Comparison of ENCODE assay signal across 28 cellular contexts in genomic region chr1:72564749-72565148, GRCh38.
"Had no signal": no experiment of that assay in that cellular context is flagged by ENCODE, and none has a peak within 500 bp of the region (broad histone marks: within the 10 kb centered on the region; RNA-seq: fewer than 3 reads in every experiment).

No MANE protein-coding gene starts in this region.

- H3K27me3 ChIP-seq: ascending aorta, breast epithelium, cardiac muscle cell, colonic mucosa, esophagus squamous epithelium had no signal

- H3K4me1 ChIP-seq: ascending aorta, breast epithelium, colonic mucosa, esophagus squamous epithelium had no signal

- H3K27ac Mint-ChIP-seq: activated CD4-positive, alpha-beta memory T cell treated with anti-CD3 and anti-CD28 coated beads for 36 hours; activated CD4-positive, alpha-beta T cell treated with anti-CD3 and anti-CD28 coated beads for 36 hours; activated CD4-positive, alpha-beta T cell treated with anti-CD3 and anti-CD28 coated beads, Interleukin-2, amount 10 ng/mL, durations not matched to agents 24 days and 14 days; activated CD8-positive, alpha-beta memory T cell treated with anti-CD3 and anti-CD28 coated beads, Interleukin-2, amount 10 ng/mL, durations not matched to agents 7 days and 5 days; activated CD8-positive, alpha-beta T cell treated with anti-CD3 and anti-CD28 coated beads, Interleukin-2, amount 10 ng/mL, durations not matched to agents 7 days and 5 days; activated naive CD4-positive, alpha-beta T cell treated with anti-CD3 and anti-CD28 coated beads for 36 hours; activated naive CD4-positive, alpha-beta T cell treated with anti-CD3 and anti-CD28 coated beads, Interleukin-2, amount 50 U/mL, for 72 hours; activated naive CD8-positive, alpha-beta T cell treated with anti-CD3 and anti-CD28 coated beads, Interleukin-2, amount 10 ng/mL, durations not matched to agents 7 days and 5 days; activated T-helper 1 cell treated with anti-CD3 and anti-CD28 coated beads, Interleukin-12 subunit alpha, Interleukin-12 subunit beta, Interleukin-2, Interleukin-4 antibody, amounts not matched to agents 30 ng/mL and 10 ng/mL and 1 ng/mL, durations not matched to agents 14 hours and 24 hours and 36 hours; activated T-helper 2 cell treated with anti-CD3 and anti-CD28 coated beads, Interferon-gamma antibody, Interleukin-2, Interleukin-4, amounts not matched to agents 10 μg/mL and 5 μg/mL and 100 μg/mL, durations not matched to agents 14 hours and 24 hours and 36 hours; brain had no signal

- H3K9me3 Mint-ChIP-seq: activated CD4-positive, alpha-beta memory T cell treated with anti-CD3 and anti-CD28 coated beads for 36 hours; activated CD4-positive, alpha-beta T cell treated with anti-CD3 and anti-CD28 coated beads, Interleukin-2, amount 10 ng/mL, durations not matched to agents 24 days and 14 days; activated naive CD4-positive, alpha-beta T cell treated with anti-CD3 and anti-CD28 coated beads for 36 hours; activated naive CD8-positive, alpha-beta T cell treated with anti-CD3 and anti-CD28 coated beads, Interleukin-2, amount 10 ng/mL, durations not matched to agents 7 days and 5 days; activated T-helper 1 cell treated with anti-CD3 and anti-CD28 coated beads, Interleukin-12 subunit alpha, Interleukin-12 subunit beta, Interleukin-2, Interleukin-4 antibody, amounts not matched to agents 30 ng/mL and 10 ng/mL and 1 ng/mL, durations not matched to agents 14 hours and 24 hours and 36 hours; activated T-helper 2 cell treated with anti-CD3 and anti-CD28 coated beads, Interferon-gamma antibody, Interleukin-2, Interleukin-4, amounts not matched to agents 10 μg/mL and 5 μg/mL and 100 μg/mL, durations not matched to agents 14 hours and 24 hours and 36 hours; brain had no signal

- H3K36me3 Mint-ChIP-seq: activated CD4-positive, alpha-beta memory T cell treated with anti-CD3 and anti-CD28 coated beads for 36 hours; activated CD8-positive, alpha-beta memory T cell treated with anti-CD3 and anti-CD28 coated beads, Interleukin-2, amount 10 ng/mL, durations not matched to agents 7 days and 5 days; activated naive CD4-positive, alpha-beta T cell treated with anti-CD3 and anti-CD28 coated beads, Interleukin-2, amount 50 U/mL, for 72 hours; activated naive CD8-positive, alpha-beta T cell treated with anti-CD3 and anti-CD28 coated beads, Interleukin-2, amount 10 ng/mL, durations not matched to agents 7 days and 5 days; brain had no signal

- ATAC-seq: activated CD4-positive, alpha-beta T cell treated with anti-CD3 and anti-CD28 coated beads for 36 hours; activated CD8-positive, alpha-beta memory T cell treated with anti-CD3 and anti-CD28 coated beads, Interleukin-2, amount 10 ng/mL, durations not matched to agents 7 days and 5 days; activated CD8-positive, alpha-beta T cell treated with anti-CD3 and anti-CD28 coated beads, Interleukin-2, amount 10 ng/mL, durations not matched to agents 7 days and 5 days; activated naive CD4-positive, alpha-beta T cell treated with anti-CD3 and anti-CD28 coated beads, Interleukin-2, amount 50 U/mL, for 72 hours had no signal

- H3K27ac ChIP-seq: ascending aorta, breast epithelium, cardiac muscle cell, colonic mucosa, epithelial cell of prostate, esophagus squamous epithelium had no signal

- H3K4me3 Mint-ChIP-seq: activated CD4-positive, alpha-beta memory T cell treated with anti-CD3 and anti-CD28 coated beads for 36 hours; activated CD4-positive, alpha-beta T cell treated with anti-CD3 and anti-CD28 coated beads for 36 hours; activated CD4-positive, alpha-beta T cell treated with anti-CD3 and anti-CD28 coated beads, Interleukin-2, amount 10 ng/mL, durations not matched to agents 24 days and 14 days; activated CD8-positive, alpha-beta memory T cell treated with anti-CD3 and anti-CD28 coated beads, Interleukin-2, amount 10 ng/mL, durations not matched to agents 7 days and 5 days; activated CD8-positive, alpha-beta T cell treated with anti-CD3 and anti-CD28 coated beads, Interleukin-2, amount 10 ng/mL, durations not matched to agents 7 days and 5 days; activated naive CD4-positive, alpha-beta T cell treated with anti-CD3 and anti-CD28 coated beads for 36 hours; activated naive CD8-positive, alpha-beta T cell treated with anti-CD3 and anti-CD28 coated beads, Interleukin-2, amount 10 ng/mL, durations not matched to agents 7 days and 5 days; activated T-helper 1 cell treated with anti-CD3 and anti-CD28 coated beads, Interleukin-12 subunit alpha, Interleukin-12 subunit beta, Interleukin-2, Interleukin-4 antibody, amounts not matched to agents 30 ng/mL and 10 ng/mL and 1 ng/mL, durations not matched to agents 14 hours and 24 hours and 36 hours; brain had no signal

- H3K9me3 ChIP-seq: ascending aorta, breast epithelium, colonic mucosa, esophagus squamous epithelium had no signal

- H3K4me3 ChIP-seq: ascending aorta, breast epithelium, cardiac muscle cell, colonic mucosa, esophagus squamous epithelium had no signal

- H3K4me1 Mint-ChIP-seq: activated CD4-positive, alpha-beta T cell treated with anti-CD3 and anti-CD28 coated beads for 36 hours; activated CD4-positive, alpha-beta T cell treated with anti-CD3 and anti-CD28 coated beads, Interleukin-2, amount 10 ng/mL, durations not matched to agents 24 days and 14 days; activated CD8-positive, alpha-beta memory T cell treated with anti-CD3 and anti-CD28 coated beads, Interleukin-2, amount 10 ng/mL, durations not matched to agents 7 days and 5 days; activated naive CD8-positive, alpha-beta T cell treated with anti-CD3 and anti-CD28 coated beads, Interleukin-2, amount 10 ng/mL, durations not matched to agents 7 days and 5 days had no signal

- H3K27me3 Mint-ChIP-seq: activated CD4-positive, alpha-beta memory T cell treated with anti-CD3 and anti-CD28 coated beads for 36 hours; activated CD4-positive, alpha-beta T cell treated with anti-CD3 and anti-CD28 coated beads for 36 hours; activated CD4-positive, alpha-beta T cell treated with anti-CD3 and anti-CD28 coated beads, Interleukin-2, amount 10 ng/mL, durations not matched to agents 24 days and 14 days; activated CD8-positive, alpha-beta memory T cell treated with anti-CD3 and anti-CD28 coated beads, Interleukin-2, amount 10 ng/mL, durations not matched to agents 7 days and 5 days; activated naive CD8-positive, alpha-beta T cell treated with anti-CD3 and anti-CD28 coated beads, Interleukin-2, amount 10 ng/mL, durations not matched to agents 7 days and 5 days; brain had no signal

- H3K36me3 ChIP-seq: ascending aorta, breast epithelium, cardiac muscle cell, colonic mucosa, esophagus squamous epithelium had no signal

- DNase-seq: activated CD4-positive, alpha-beta memory T cell treated with anti-CD3 and anti-CD28 coated beads for 36 hours; activated CD4-positive, alpha-beta T cell treated with anti-CD3 and anti-CD28 coated beads for 36 hours; activated CD4-positive, alpha-beta T cell treated with anti-CD3 and anti-CD28 coated beads, Interleukin-2, amount 10 ng/mL, durations not matched to agents 24 days and 14 days; activated CD4-positive, CD25-positive, alpha-beta regulatory T cell; activated CD4-positive, CD25-positive, alpha-beta regulatory T cell treated with anti-CD3 and anti-CD28 coated beads, Interleukin-2, amount 50 U/mL, for 72 hours; activated CD8-positive, alpha-beta memory T cell treated with anti-CD3 and anti-CD28 coated beads, Interleukin-2, amount 10 ng/mL, durations not matched to agents 7 days and 5 days; activated CD8-positive, alpha-beta memory T cell treated with anti-CD3 and anti-CD28 coated beads, Interleukin-2, amount 50 U/mL, for 4 hours; activated CD8-positive, alpha-beta T cell treated with anti-CD3 and anti-CD28 coated beads, Interleukin-2, amount 10 ng/mL, durations not matched to agents 7 days and 5 days; activated effector memory CD4-positive, alpha-beta T cell treated with anti-CD3 and anti-CD28 coated beads, Interleukin-2, amount 50 U/mL, for 16 hours; activated naive CD4-positive, alpha-beta T cell treated with anti-CD3 and anti-CD28 coated beads for 36 hours; activated naive CD8-positive, alpha-beta T cell treated with anti-CD3 and anti-CD28 coated beads, Interleukin-2, amount 10 ng/mL, durations not matched to agents 7 days and 5 days; activated T-cell treated with anti-CD3 and anti-CD28 coated beads, Interleukin-2, amount 50 U/mL, for 1 hour; activated T-cell treated with anti-CD3 and anti-CD28 coated beads, Interleukin-2, amount 50 U/mL, for 48 hours; central memory CD4-positive, alpha-beta T cell; cerebellar nuclear complex; colonic mucosa; effector CD8-positive, alpha-beta T cell; esophagus squamous epithelium; foreskin fibroblast; T-helper 2 cell had no signal
